21 cellular contexts compared by ENCODE assay signal in genomic region chr4:1169171-1169671, GRCh38. TPM values are rescaled to one million over a fixed set of nuclear protein-coding genes. Genes with fewer than 3 reads are reported as not detected.
A peak's percentile ranks its signal among the peaks of the same experiment; 100 is the strongest.
DNase-seq lines count a peak whose midpoint lies in the region; ATAC-seq and TF ChIP-seq lines count a peak whose summit lies in the region.
"Had no signal": no experiment of that assay in that cellular context is flagged by ENCODE, and none has a peak within 500 bp of the region (broad histone marks: within the 10 kb centered on the region; RNA-seq: fewer than 3 reads in every experiment).

No MANE protein-coding gene starts in this region.

- peak overlapping the region in 1 of 2 experiments; percentile 74 for H2BK12ac ChIP-seq in mesenchymal stem cell (ENCODE audit: low read length in 2 of 2)

- H3K27me3 ChIP-seq in BLaER1 (peaks cover 66% of the 10 kb centered on the region), mesenchymal stem cell (ENCODE audit: control insufficient read depth in 1 of 2, insufficient read depth in 1 of 2, low read length in 2 of 2) (no peaks in the 10 kb centered on the region), PC-9 (ENCODE audit: insufficient read depth, low read depth) (peaks cover 8% of the 10 kb centered on the region)
- H3K27me3 ChIP-seq in CD4-positive, alpha-beta memory T cell (ENCODE audit: insufficient read depth, low read length), result peaks cover 16% of the 10 kb centered on the region

- H4K8ac ChIP-seq in mesenchymal stem cell (ENCODE audit: low read length), result peak overlapping the region; percentile 92

- POLR2A ChIA-PET in CD4-positive, alpha-beta memory T cell (lab: Charles Lee; ENCODE audit: partially characterized antibody), result interaction anchor here (0.8 to 4.4 kb wide), 4 partner anchors 32 to 99 kb away, joined by 3 to 50 read pairs (median 14); partner anchors contain the start of gene CTBP1
- POLR2A ChIA-PET in PC-9 (lab: Charles Lee; ENCODE audit: unreplicated experiment), result no interaction called here

- no peak overlapping the region for H2BK15ac ChIP-seq in mesenchymal stem cell (ENCODE audit: low read depth, poor library complexity, severe bottlenecking)

- BruUV-seq in PC-9 (replicated peaks; lab: Mats Ljungman, UMichigan), result no TSS peak

- no peak overlapping the region for H2AK5ac ChIP-seq in mesenchymal stem cell (ENCODE audit: low read length, severe bottlenecking)

- peaks cover 2 to 5% of the 10 kb centered on the region in 2 donors for H3K27me3 Mint-ChIP-seq in CD4-positive, alpha-beta memory T cell
- H3K27me3 Mint-ChIP-seq in activated T-helper 1 cell treated with anti-CD3 and anti-CD28 coated beads, Interleukin-12 subunit alpha, Interleukin-12 subunit beta, Interleukin-2, Interleukin-4 antibody, amounts not matched to agents 30 ng/mL and 10 ng/mL and 1 ng/mL, durations not matched to agents 14 hours and 24 hours and 36 hours (ENCODE audit: insufficient read depth), result peaks cover 22% of the 10 kb centered on the region

- no peak for TF ChIP-seq CTCF in PC-9 (conservative IDR thresholded peaks at IDR 0.05)

- DNase-seq in CD4-positive, alpha-beta memory T cell, result no peak
- no peak for DNase-seq in activated T-helper 1 cell treated with anti-CD3 and anti-CD28 coated beads, Interleukin-12 subunit alpha, Interleukin-12 subunit beta, Interleukin-2, Interleukin-4 antibody, amounts not matched to agents 30 ng/mL and 10 ng/mL and 1 ng/mL, durations not matched to agents 14 hours and 24 hours and 36 hours (ENCODE audit: low spot score)
- DNase-seq in mesenchymal stem cell, result peak; percentile 13
- DNase-seq in MV-4-11 (lab: John Stamatoyannopoulos, UW), result no peak
- no peak for DNase-seq in PC-9
- DNase-seq in left lobe of liver (ENCODE audit: low spot score), result no peak
- DNase-seq: activated CD4-positive, CD25-positive, alpha-beta regulatory T cell; effector memory CD4-positive, alpha-beta T cell; left cardiac atrium; NCI-H1105 treated with DMSO at 0.1 percent for 48 hours; NCI-H774 had no signal

- peak overlapping the region; percentile 1 to 94 for H3K23ac ChIP-seq in mesenchymal stem cell (ENCODE audit: low read length in 2 of 2)

- intact Hi-C loops in CD4-positive, alpha-beta memory T cell (cut with micrococcal nuclease), result no loop called here
- intact Hi-C loops in activated T-helper 1 cell treated with anti-CD3 and anti-CD28 coated beads, Interleukin-12 subunit alpha, Interleukin-12 subunit beta, Interleukin-2, Interleukin-4 antibody, amounts not matched to agents 30 ng/mL and 10 ng/mL and 1 ng/mL, durations not matched to agents 14 hours and 24 hours and 36 hours (cut with micrococcal nuclease), result no loop called here
- intact Hi-C loops in PC-9 (cut with micrococcal nuclease; ENCODE audit: unreplicated experiment), result loop anchor here (5.0 kb wide), 1 partner anchor 78 kb away; the partner anchor contains the start of gene CTBP1

- H3K4me3 Mint-ChIP-seq in CD4-positive, alpha-beta memory T cell, result peak overlapping the region in 6 of 8 donors; percentile 39 to 68 (median 58)
- H3K4me3 Mint-ChIP-seq in activated T-helper 1 cell treated with anti-CD3 and anti-CD28 coated beads, Interleukin-12 subunit alpha, Interleukin-12 subunit beta, Interleukin-2, Interleukin-4 antibody, amounts not matched to agents 30 ng/mL and 10 ng/mL and 1 ng/mL, durations not matched to agents 14 hours and 24 hours and 36 hours, result peak overlapping the region; percentile 61
- H3K4me3 Mint-ChIP-seq: stimulated activated memory B cell treated with anti-CD40 and anti-IgM and Interleukin-4, amounts not matched to agents 10 μg/mL and 1 μg/mL and 100 μg/mL, for 72 hours had no signal

- no peaks in the 10 kb centered on the region; the same call in none of the 2 replicates for H3K9me3 ChIP-seq in BLaER1
- H3K9me3 ChIP-seq in CD4-positive, alpha-beta memory T cell (ENCODE audit: control insufficient read depth in 1 of 2, low read length in 2 of 2), result no peaks in the 10 kb centered on the region
- no peaks in the 10 kb centered on the region for H3K9me3 ChIP-seq in mesenchymal stem cell (ENCODE audit: control insufficient read depth, low read length)
- no peaks in the 10 kb centered on the region for H3K9me3 ChIP-seq in PC-9 (ENCODE audit: insufficient read depth, low read depth)
- H3K9me3 ChIP-seq: psoas muscle, spleen, tibial nerve had no signal

- peak overlapping the region; percentile 98 for H3K4me2 ChIP-seq in BLaER1
- peak overlapping the region; percentile 27 for H3K4me2 ChIP-seq in mesenchymal stem cell (ENCODE audit: low read length, poor library complexity, severe bottlenecking)
- no peak overlapping the region for H3K4me2 ChIP-seq in PC-9
- H3K4me2 ChIP-seq: KMS-11 had no signal

- peak overlapping the region; percentile 15 for H2BK120ac ChIP-seq in mesenchymal stem cell (ENCODE audit: low read depth, low read length)

- H3K4me1 Mint-ChIP-seq in CD4-positive, alpha-beta memory T cell, result peaks cover 5 to 29% (median 14%) of the 10 kb centered on the region in 4 donors
- peaks cover 7% of the 10 kb centered on the region for H3K4me1 Mint-ChIP-seq in activated T-helper 1 cell treated with anti-CD3 and anti-CD28 coated beads, Interleukin-12 subunit alpha, Interleukin-12 subunit beta, Interleukin-2, Interleukin-4 antibody, amounts not matched to agents 30 ng/mL and 10 ng/mL and 1 ng/mL, durations not matched to agents 14 hours and 24 hours and 36 hours (ENCODE audit: low read depth)

- H3K79me1 ChIP-seq in mesenchymal stem cell (replicated peaks; ENCODE audit: low read length, poor library complexity, severe bottlenecking), result peaks cover 20% of the 10 kb centered on the region

- peaks cover 0 to 3% of the 10 kb centered on the region in 2 donors for H3K36me3 Mint-ChIP-seq in CD4-positive, alpha-beta memory T cell
- no peaks in the 10 kb centered on the region for H3K36me3 Mint-ChIP-seq in activated T-helper 1 cell treated with anti-CD3 and anti-CD28 coated beads, Interleukin-12 subunit alpha, Interleukin-12 subunit beta, Interleukin-2, Interleukin-4 antibody, amounts not matched to agents 30 ng/mL and 10 ng/mL and 1 ng/mL, durations not matched to agents 14 hours and 24 hours and 36 hours (ENCODE audit: low read depth)

- H3K9me2 ChIP-seq in PC-9 (ENCODE audit: insufficient read depth), result no peaks in the 10 kb centered on the region

- peak overlapping the region; percentile 81 to 89 for H3K18ac ChIP-seq in mesenchymal stem cell (ENCODE audit: low read depth in 1 of 2, low read length in 2 of 2)

- ATAC-seq in GM21529 (IDR thresholded peaks at IDR 0.05; ENCODE audit: unreplicated experiment) (no peak), left lobe of liver (no peak)
- ATAC-seq: left cardiac atrium; psoas muscle; stimulated activated memory B cell treated with anti-CD40 and anti-IgM and Interleukin-4, amounts not matched to agents 10 μg/mL and 1 μg/mL and 100 μg/mL, for 72 hours had no signal

- H3K27ac ChIP-seq in BLaER1, result no peak overlapping the region
- H3K27ac ChIP-seq in CD4-positive, alpha-beta memory T cell (ENCODE audit: low read depth, low read length), result no peak overlapping the region
- peak overlapping the region; percentile 7 for H3K27ac ChIP-seq in mesenchymal stem cell (ENCODE audit: low read length, poor library complexity, severe bottlenecking)
- no peak overlapping the region for H3K27ac ChIP-seq in PC-9
- H3K27ac ChIP-seq: HL-60, KMS-11, psoas muscle, tibial nerve had no signal

- 92% methylated on average over 17 of the region's 17 CpGs for WGBS in mesenchymal stem cell

- peak overlapping the region in 4 of 7 donors; percentile 18 to 74 (median 64) for H3K27ac Mint-ChIP-seq in CD4-positive, alpha-beta memory T cell
- H3K27ac Mint-ChIP-seq in activated T-helper 1 cell treated with anti-CD3 and anti-CD28 coated beads, Interleukin-12 subunit alpha, Interleukin-12 subunit beta, Interleukin-2, Interleukin-4 antibody, amounts not matched to agents 30 ng/mL and 10 ng/mL and 1 ng/mL, durations not matched to agents 14 hours and 24 hours and 36 hours, result no peak overlapping the region
- H3K27ac Mint-ChIP-seq: stimulated activated memory B cell treated with anti-CD40 and anti-IgM and Interleukin-4, amounts not matched to agents 10 μg/mL and 1 μg/mL and 100 μg/mL, for 72 hours had no signal

- no peaks in the 10 kb centered on the region; the same call in 1 of the 2 replicates for H3F3A ChIP-seq in PC-9 (ENCODE audit: insufficient read depth, low read depth)

- H3K4ac ChIP-seq in mesenchymal stem cell (ENCODE audit: low read depth in 1 of 2, low read length in 2 of 2), result peak overlapping the region; percentile 34 to 91

- H4K91ac ChIP-seq in mesenchymal stem cell (ENCODE audit: low read length), result peak overlapping the region; percentile 12

- H3K9ac ChIP-seq in BLaER1 (no peak overlapping the region), mesenchymal stem cell (ENCODE audit: low read length) (peak overlapping the region; percentile 77)
- H3K9ac ChIP-seq: KMS-11 had no signal

- H2BK5ac ChIP-seq in mesenchymal stem cell (ENCODE audit: low read depth, low read length, poor library complexity, severe bottlenecking), result no peak overlapping the region

- CTCF ChIA-PET in CD4-positive, alpha-beta memory T cell (lab: Charles Lee; ENCODE audit: partially characterized antibody), result interaction anchor here (1.0 to 5.5 kb wide), 4 partner anchors 34 to 161 kb away, joined by 3 to 109 read pairs (median 14); no protein-coding TSS in a partner anchor
- CTCF ChIA-PET in PC-9 (lab: Charles Lee), result no interaction called here

- H3K4me3 ChIP-seq in BLaER1 (no peak overlapping the region), mesenchymal stem cell (ENCODE audit: insufficient read depth in 1 of 2, low read depth in 1 of 2, low read length in 2 of 2) (no peak overlapping the region), PC-9 (no peak overlapping the region)
- H3K4me3 ChIP-seq in CD4-positive, alpha-beta memory T cell (ENCODE audit: low read length in 2 of 2), result no peak overlapping the region
- H3K4me3 ChIP-seq: psoas muscle, tibial nerve had no signal

- no peaks in the 10 kb centered on the region for H3K79me2 ChIP-seq in PC-9 (ENCODE audit: low read depth)

- H3K9me3 Mint-ChIP-seq in CD4-positive, alpha-beta memory T cell, result no peaks in the 10 kb centered on the region
- no peaks in the 10 kb centered on the region for H3K9me3 Mint-ChIP-seq in activated T-helper 1 cell treated with anti-CD3 and anti-CD28 coated beads, Interleukin-12 subunit alpha, Interleukin-12 subunit beta, Interleukin-2, Interleukin-4 antibody, amounts not matched to agents 30 ng/mL and 10 ng/mL and 1 ng/mL, durations not matched to agents 14 hours and 24 hours and 36 hours

- peaks cover 57% of the 10 kb centered on the region for H4K20me1 ChIP-seq in BLaER1
- no peaks in the 10 kb centered on the region for H4K20me1 ChIP-seq in PC-9 (ENCODE audit: insufficient read depth)

- H3K36me3 ChIP-seq in BLaER1 (0 out of 2 replicates have a peak, but pooled peaks cover 3% of the 10 kb centered on the region), mesenchymal stem cell (ENCODE audit: control insufficient read depth in 1 of 2, insufficient read depth in 2 of 2, low read depth in 1 of 2, low read length in 2 of 2) (peaks cover 36 to 65% of the 10 kb centered on the region in 2 experiments), PC-9 (ENCODE audit: low read depth) (no peaks in the 10 kb centered on the region)
- H3K36me3 ChIP-seq in CD4-positive, alpha-beta memory T cell (ENCODE audit: insufficient read depth, low read length), result no peaks in the 10 kb centered on the region

- H3K4me1 ChIP-seq in BLaER1, result peaks cover 40% of the 10 kb centered on the region
- H3K4me1 ChIP-seq in CD4-positive, alpha-beta memory T cell (ENCODE audit: insufficient read depth, low read length), result peaks cover 27% of the 10 kb centered on the region
- H3K4me1 ChIP-seq in mesenchymal stem cell (ENCODE audit: control insufficient read depth, insufficient read depth, low read depth, low read length), result peaks cover 58% of the 10 kb centered on the region
- H3K4me1 ChIP-seq in PC-9 (replicated peaks; ENCODE audit: insufficient read depth), result no peaks in the 10 kb centered on the region

- no peak overlapping the region for H2AFZ ChIP-seq in mesenchymal stem cell (ENCODE audit: low read depth, low read length)
- no peak overlapping the region for H2AFZ ChIP-seq in PC-9

- H3K14ac ChIP-seq in mesenchymal stem cell (ENCODE audit: low read length in 2 of 2), result peak overlapping the region in 1 of 2 experiments; percentile 98

RNA-seq across cellular contexts. Expression of gene SPON2, which starts 3.2 kb away (rescaled TPM):
- 1 to 10 TPM; 7.2 TPM for total RNA-seq in CD4-positive, alpha-beta memory T cell
- 1 to 10 TPM; 5.4 to 8.4 TPM for polyA plus RNA-seq in CD4-positive, alpha-beta memory T cell
- total RNA-seq in activated T-helper 1 cell treated with anti-CD3 and anti-CD28 coated beads, Interleukin-12 subunit alpha, Interleukin-12 subunit beta, Interleukin-2, Interleukin-4 antibody, amounts not matched to agents 30 ng/mL and 10 ng/mL and 1 ng/mL, durations not matched to agents 14 hours and 24 hours and 36 hours, result 12.1 and 16.3 TPM in 2 replicates
- polyA plus RNA-seq in mesenchymal stem cell (2013, experiment 1 of 2), result 3,023 TPM
- polyA plus RNA-seq in mesenchymal stem cell (2013, experiment 2 of 2), result 3,062 TPM
- 2.0 and 3.4 TPM in 2 replicates for total RNA-seq in PC-9 (2021)
- 54.3 TPM for total RNA-seq in left lobe of liver

RNA-seq across cellular contexts. Expression of gene RNF212, which starts 55.9 kb away (rescaled TPM):
- 1 to 10 TPM; 2.3 to 2.4 TPM for total RNA-seq in CD4-positive, alpha-beta memory T cell
- polyA plus RNA-seq in CD4-positive, alpha-beta memory T cell, result 1 to 10 TPM; 3.7 to 4.2 TPM
- total RNA-seq in activated T-helper 1 cell treated with anti-CD3 and anti-CD28 coated beads, Interleukin-12 subunit alpha, Interleukin-12 subunit beta, Interleukin-2, Interleukin-4 antibody, amounts not matched to agents 30 ng/mL and 10 ng/mL and 1 ng/mL, durations not matched to agents 14 hours and 24 hours and 36 hours, result 0.93 and 1.5 TPM in 2 replicates
- polyA plus RNA-seq in mesenchymal stem cell (2013, experiment 1 of 2), result 2.9 TPM
- polyA plus RNA-seq in mesenchymal stem cell (2013, experiment 2 of 2), result 3.2 TPM
- total RNA-seq in PC-9 (2021) (4.2 and 6.6 TPM in 2 replicates), left lobe of liver (0.25 TPM)
- total RNA-seq: Daoy, RPMI7951 had no signal
